27 cellular contexts compared by ENCODE assay signal in the genomic region with DNA sequence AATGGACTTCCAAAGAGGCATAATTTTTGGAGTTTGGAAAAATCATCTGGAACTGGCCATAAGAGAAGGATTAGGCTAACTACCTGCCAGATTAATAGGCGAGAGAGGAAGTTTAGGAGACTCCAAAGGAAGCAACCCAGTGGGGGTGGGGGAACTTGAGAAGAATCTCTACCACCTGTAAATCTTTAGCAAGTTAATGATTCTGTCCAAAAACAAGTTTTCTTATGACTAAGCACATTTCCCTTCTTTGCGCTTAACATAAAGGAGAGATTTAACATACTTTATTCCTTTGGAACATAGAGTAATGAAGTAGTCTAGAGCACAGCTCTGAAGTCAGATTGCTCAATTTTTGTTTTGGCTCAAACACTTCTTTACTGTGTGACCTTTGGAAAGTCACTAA. TPM values are rescaled to one million over a fixed set of nuclear protein-coding genes. Genes with fewer than 3 reads are reported as not detected.
"Had no signal": no experiment of that assay in that cellular context is flagged by ENCODE, and none has a peak within 500 bp of the region (broad histone marks: within the 10 kb centered on the region; RNA-seq: fewer than 3 reads in every experiment).

No MANE protein-coding gene starts in this region.

- H3K4me3 ChIP-seq: hepatocyte, left lung, lower lobe of right lung, mucosa of descending colon, psoas muscle, right atrium auricular region, right lobe of liver, stomach, testis, thyroid gland, transverse colon, upper lobe of left lung, vagina had no signal

- H3K4me2 ChIP-seq: hepatocyte had no signal

- H3K4me1 ChIP-seq: left lung, lower lobe of right lung, parathyroid adenoma, psoas muscle, right atrium auricular region, right lobe of liver, stomach, testis, thyroid gland, transverse colon, upper lobe of left lung, vagina had no signal

- H3K36me3 ChIP-seq: left lung, lower lobe of right lung, right atrium auricular region, right lobe of liver, stomach, thyroid gland, transverse colon, upper lobe of left lung, vagina had no signal

- DNase-seq: islet precursor cell; kidney glomerular epithelial cell; left colon; left lung; lower lobe of right lung; mesendoderm; mucosa of descending colon; naive thymus-derived CD4-positive, alpha-beta T cell; nucleus accumbens; psoas muscle; right lobe of liver; stimulated activated CD4-positive, alpha-beta T cell treated with anti-CD3 and anti-CD28 coated beads, Interleukin-12 subunit alpha, Interleukin-12 subunit beta, amount 100 ng/mL, for 4 hours; stimulated activated CD4-positive, alpha-beta T cell treated with anti-CD3 and anti-CD28 coated beads, Interleukin-15, amount 100 ng/mL, for 24 hours; stimulated activated CD4-positive, alpha-beta T cell treated with anti-CD3 and anti-CD28 coated beads, Interleukin-2, amount 100 ng/mL, for 24 hours; stimulated activated CD4-positive, alpha-beta T cell treated with anti-CD3 and anti-CD28 coated beads, Interleukin-4, amount 100 ng/mL, for 1 hour; stimulated activated naive B cell treated with anti-CD40 and anti-IgM and Interleukin-4, amounts not matched to agents 10 μg/mL and 1 μg/mL and 100 μg/mL, for 72 hours; stimulated activated naive CD8-positive, alpha-beta T cell treated with anti-CD3 and anti-CD28 coated beads, Interleukin-15, Interleukin-2, amounts not matched to agents 100 U/mL and 50 U/mL, for 24 hours; stomach; testis; thyroid gland; transverse colon; upper lobe of left lung had no signal

- H3K9ac ChIP-seq: parathyroid adenoma had no signal

- H3K27me3 ChIP-seq: hepatocyte, left lung, right atrium auricular region, right lobe of liver, stomach, testis, thyroid gland, transverse colon, upper lobe of left lung, vagina had no signal

- H3K79me2 ChIP-seq: hepatocyte, parathyroid adenoma had no signal

- H3K27ac ChIP-seq: hepatocyte, left lung, lower lobe of right lung, parathyroid adenoma, psoas muscle, right atrium auricular region, right lobe of liver, stomach, testis, thyroid gland, transverse colon, upper lobe of left lung, vagina had no signal

- H3K9me3 ChIP-seq: lower lobe of right lung, mucosa of descending colon, psoas muscle, right atrium auricular region, right lobe of liver, stomach, testis, thyroid gland, transverse colon, upper lobe of left lung, vagina had no signal

- H2AFZ ChIP-seq: hepatocyte, parathyroid adenoma had no signal

RNA-seq across cellular contexts. Expression of gene PAPPA, which starts 58.2 kb away (rescaled TPM):
- total RNA-seq: natural killer cell treated with Interleukin-12 subunit alpha and Interleukin-12 subunit beta and Interleukin-15 and Interleukin-18, amount 100 ng/mL, for 72 hours had no signal
